In genomic region chr1:19385236-19385635, GRCh38 we compare ENCODE assay signal across 18 cellular contexts.
A peak's percentile ranks its signal among the peaks of the same experiment; 100 is the strongest.
DNase-seq lines count a peak whose midpoint lies in the region; ATAC-seq and TF ChIP-seq lines count a peak whose summit lies in the region.
"Had no signal": no experiment of that assay in that cellular context is flagged by ENCODE, and none has a peak within 500 bp of the region (broad histone marks: within the 10 kb centered on the region; RNA-seq: fewer than 3 reads in every experiment).

No MANE protein-coding gene starts in this region.

- no peak for TF ChIP-seq EP300 in transverse colon (IDR thresholded peaks at IDR 0.05; ENCODE audit: low read depth)

- 59% methylated on average over 9 of the region's 9 CpGs; no CpG with 5 or more reads in 1 of the 2 donors for WGBS in transverse colon (ENCODE audit: low coverage in 1 of 2), 2 donors

- peaks cover 0 to 2% (median under 1%) of the 10 kb centered on the region in 4 donors for H3K36me3 ChIP-seq in transverse colon

- H3K4me3 ChIP-seq in transverse colon: no peak overlapping the region
- H3K4me3 ChIP-seq: SK-N-MC had no signal

- H3K9me3 ChIP-seq in transverse colon: no peaks in the 10 kb centered on the region

- intact Hi-C loops in activated CD4-positive, alpha-beta T cell treated with anti-CD3 and anti-CD28 coated beads for 36 hours (cut with DNase I, micrococcal nuclease): no loop called here
- intact Hi-C loops in transverse colon (cut with DNase I; ENCODE audit: low total_unique reads): no loop called here

- no peak overlapping the region for H3K4me3 Mint-ChIP-seq in activated CD4-positive, alpha-beta T cell treated with anti-CD3 and anti-CD28 coated beads, Interleukin-2, amount 10 ng/mL, durations not matched to agents 7 days and 5 days
- no peak overlapping the region for H3K4me3 Mint-ChIP-seq in activated CD4-positive, alpha-beta T cell treated with anti-CD3 and anti-CD28 coated beads for 36 hours
- H3K4me3 Mint-ChIP-seq in endothelial cell (ENCODE audit: unreplicated experiment) (peak overlapping the region; percentile 19), nephron (no peak overlapping the region)
- H3K4me3 Mint-ChIP-seq: stimulated activated naive B cell treated with anti-CD40 and anti-IgM and Interleukin-4, amounts not matched to agents 10 μg/mL and 1 μg/mL and 100 μg/mL, for 72 hours had no signal

- no peak for ATAC-seq in activated CD4-positive, alpha-beta T cell treated with anti-CD3 and anti-CD28 coated beads for 36 hours
- ATAC-seq in HG03571 (IDR thresholded peaks at IDR 0.05; ENCODE audit: unreplicated experiment): no peak
- ATAC-seq: HCT116; stimulated activated naive B cell treated with anti-CD40 and anti-IgM and Interleukin-4, amounts not matched to agents 10 μg/mL and 1 μg/mL and 100 μg/mL, for 72 hours had no signal

- no peak for TF ChIP-seq POLR2A in transverse colon (IDR thresholded peaks at IDR 0.05)

- peaks cover 34% of the 10 kb centered on the region for H3K4me1 Mint-ChIP-seq in activated CD4-positive, alpha-beta T cell treated with anti-CD3 and anti-CD28 coated beads, Interleukin-2, amount 10 ng/mL, durations not matched to agents 7 days and 5 days
- peaks cover 27% of the 10 kb centered on the region for H3K4me1 Mint-ChIP-seq in activated CD4-positive, alpha-beta T cell treated with anti-CD3 and anti-CD28 coated beads for 36 hours
- H3K4me1 Mint-ChIP-seq in endothelial cell (ENCODE audit: unreplicated experiment) (peaks cover 14% of the 10 kb centered on the region), nephron (peaks cover 57% of the 10 kb centered on the region)

- peak overlapping the region; percentile 71 to 86 (median 82) for H3K27ac ChIP-seq in transverse colon
- H3K27ac ChIP-seq: SK-N-MC had no signal

- no peaks in the 10 kb centered on the region for H3K27me3 Mint-ChIP-seq in activated CD4-positive, alpha-beta T cell treated with anti-CD3 and anti-CD28 coated beads, Interleukin-2, amount 10 ng/mL, durations not matched to agents 7 days and 5 days
- H3K27me3 Mint-ChIP-seq in activated CD4-positive, alpha-beta T cell treated with anti-CD3 and anti-CD28 coated beads for 36 hours: no peaks in the 10 kb centered on the region
- H3K27me3 Mint-ChIP-seq in endothelial cell (ENCODE audit: unreplicated experiment): no peaks in the 10 kb centered on the region
- no peaks in the 10 kb centered on the region for H3K27me3 Mint-ChIP-seq in nephron (ENCODE audit: low read depth)
- H3K27me3 Mint-ChIP-seq: stimulated activated naive B cell treated with anti-CD40 and anti-IgM and Interleukin-4, amounts not matched to agents 10 μg/mL and 1 μg/mL and 100 μg/mL, for 72 hours had no signal

- peaks cover 30 to 51% (median 40%) of the 10 kb centered on the region in 4 donors for H3K4me1 ChIP-seq in transverse colon

- H3K27me3 ChIP-seq in transverse colon: no peaks in the 10 kb centered on the region
- H3K27me3 ChIP-seq: brain microvascular endothelial cell had no signal

- H3K36me3 Mint-ChIP-seq in activated CD4-positive, alpha-beta T cell treated with anti-CD3 and anti-CD28 coated beads, Interleukin-2, amount 10 ng/mL, durations not matched to agents 7 days and 5 days (ENCODE audit: low read depth): peaks cover 48% of the 10 kb centered on the region
- H3K36me3 Mint-ChIP-seq in activated CD4-positive, alpha-beta T cell treated with anti-CD3 and anti-CD28 coated beads for 36 hours (ENCODE audit: low read depth): peaks cover 14% of the 10 kb centered on the region
- H3K36me3 Mint-ChIP-seq in endothelial cell (ENCODE audit: low read depth, unreplicated experiment) (peaks cover 20% of the 10 kb centered on the region), nephron (ENCODE audit: low read depth) (peaks cover 30% of the 10 kb centered on the region)

- POLR2A ChIA-PET in activated CD4-positive, alpha-beta T cell treated with anti-CD3 and anti-CD28 coated beads, Interleukin-2, amount 10 ng/mL, durations not matched to agents 7 days and 5 days (lab: Charles Lee): no interaction called here
- POLR2A ChIA-PET in activated CD4-positive, alpha-beta T cell treated with anti-CD3 and anti-CD28 coated beads for 36 hours (lab: Charles Lee): no interaction called here

- in situ Hi-C loops in transverse colon (cut with MboI; ENCODE audit: low pct_ligation_motif_present in 1 of 4, low pct_unique_long_range_greater_than_20kb in 1 of 4, low sequenced_read_pairs in 3 of 4): loop anchor here in 1 of 4 donors (10.0 kb wide), 1 partner anchor 190 kb away; no protein-coding TSS in a partner anchor

- CTCF ChIA-PET in activated CD4-positive, alpha-beta T cell treated with anti-CD3 and anti-CD28 coated beads, Interleukin-2, amount 10 ng/mL, durations not matched to agents 7 days and 5 days (lab: Charles Lee): no interaction called here
- CTCF ChIA-PET in activated CD4-positive, alpha-beta T cell treated with anti-CD3 and anti-CD28 coated beads for 36 hours (lab: Charles Lee): interaction anchor here (1.3 to 1.9 kb wide), 2 partner anchors 9 to 17 kb away, joined by 3 to 4 read pairs; no protein-coding TSS in a partner anchor

- no peak for DNase-seq in activated CD4-positive, alpha-beta T cell treated with anti-CD3 and anti-CD28 coated beads, Interleukin-2, amount 10 ng/mL, durations not matched to agents 7 days and 5 days
- no peak for DNase-seq in activated CD4-positive, alpha-beta T cell treated with anti-CD3 and anti-CD28 coated beads for 36 hours
- DNase-seq in endothelial cell (ENCODE audit: low spot score): no peak
- DNase-seq in transverse colon: peak; percentile 31
- no peak for DNase-seq in cerebellum (ENCODE audit: low spot score)
- DNase-seq in HuH-7 (ENCODE audit: low spot score): no peak
- DNase-seq: activated CD4-positive, CD25-positive, alpha-beta regulatory T cell treated with anti-CD3 and anti-CD28 coated beads, Interleukin-2, amount 50 U/mL, for 72 hours; activated T-cell treated with anti-CD3 and anti-CD28 coated beads, Interleukin-2, amount 50 U/mL, for 48 hours; head of caudate nucleus; left ventricle myocardium superior; NCI-H1048; NCI-H345; stimulated activated naive B cell treated with anti-CD40 and anti-IgM and Interleukin-4, amounts not matched to agents 10 μg/mL and 1 μg/mL and 100 μg/mL, for 72 hours had no signal

- peak overlapping the region; percentile 54 for H3K27ac Mint-ChIP-seq in activated CD4-positive, alpha-beta T cell treated with anti-CD3 and anti-CD28 coated beads, Interleukin-2, amount 10 ng/mL, durations not matched to agents 7 days and 5 days
- no peak overlapping the region for H3K27ac Mint-ChIP-seq in activated CD4-positive, alpha-beta T cell treated with anti-CD3 and anti-CD28 coated beads for 36 hours
- H3K27ac Mint-ChIP-seq in endothelial cell (ENCODE audit: unreplicated experiment) (no peak overlapping the region), nephron (peak overlapping the region; percentile 70 to 91 (median 88))

- TF ChIP-seq CTCF in endothelial cell (IDR thresholded peaks at IDR 0.05; ENCODE audit: unreplicated experiment) (no peak), nephron (IDR thresholded peaks at IDR 0.05; ENCODE audit: unreplicated experiment in 3 of 3) (no peak), transverse colon (IDR thresholded peaks at IDR 0.05) (no peak)

- H3K9me3 Mint-ChIP-seq in activated CD4-positive, alpha-beta T cell treated with anti-CD3 and anti-CD28 coated beads, Interleukin-2, amount 10 ng/mL, durations not matched to agents 7 days and 5 days: no peaks in the 10 kb centered on the region
- H3K9me3 Mint-ChIP-seq in activated CD4-positive, alpha-beta T cell treated with anti-CD3 and anti-CD28 coated beads for 36 hours (ENCODE audit: low read depth): no peaks in the 10 kb centered on the region
- no peaks in the 10 kb centered on the region for H3K9me3 Mint-ChIP-seq in endothelial cell (ENCODE audit: unreplicated experiment)
- no peaks in the 10 kb centered on the region for H3K9me3 Mint-ChIP-seq in nephron
- H3K9me3 Mint-ChIP-seq: stimulated activated naive B cell treated with anti-CD40 and anti-IgM and Interleukin-4, amounts not matched to agents 10 μg/mL and 1 μg/mL and 100 μg/mL, for 72 hours had no signal

Comparison
In these comparisons a context has a peak if more than half of its experiments do, and no peak if none do; other contexts are left out.
1. H3K27ac Mint-ChIP-seq: peak in activated CD4-positive, alpha-beta T cell treated with anti-CD3 and anti-CD28 coated beads, Interleukin-2, amount 10 ng/mL, durations not matched to agents 7 days and 5 days (single experiment) and nephron (3 of 3); none in activated CD4-positive, alpha-beta T cell treated with anti-CD3 and anti-CD28 coated beads for 36 hours (single experiment) and endothelial cell (single experiment).